ENCODE assay signal across 8 cellular contexts in the genomic region with DNA sequence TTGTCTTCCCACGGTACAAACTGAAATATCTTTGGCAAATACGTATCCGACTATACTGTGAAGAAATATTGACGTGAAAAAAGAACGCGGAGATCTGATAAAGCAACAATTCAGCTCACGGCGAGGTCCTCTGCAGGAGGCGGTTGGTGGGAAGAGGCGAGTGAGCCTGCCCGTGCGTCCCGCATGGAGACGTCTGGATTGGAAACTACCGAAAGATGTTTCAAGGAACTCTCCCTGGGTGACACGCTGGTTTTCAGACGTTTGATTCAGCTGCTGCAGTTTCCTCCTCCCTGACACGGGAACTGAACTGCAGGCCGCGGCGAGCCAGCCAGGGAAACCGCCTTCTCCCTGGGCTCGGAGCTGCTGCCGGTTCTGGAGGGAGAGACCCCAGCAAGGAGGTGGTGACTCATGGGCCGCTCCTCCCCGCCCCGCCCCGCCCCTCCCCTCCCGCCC. TPM values are rescaled to one million over a fixed set of nuclear protein-coding genes. Genes with fewer than 3 reads are reported as not detected.
DNase-seq lines count a peak whose midpoint lies in the region; ATAC-seq, FAIRE-seq and TF ChIP-seq lines count a peak whose summit lies in the region.

No MANE protein-coding gene starts in this region.

- peak overlapping the region; percentile 83 for H2AFZ ChIP-seq in HepG2 (ENCODE audit: low read length)

- no peaks in the 10 kb centered on the region for H3K79me2 ChIP-seq in HepG2 (ENCODE audit: insufficient read depth, low read length)

- no TSS peak for BruUV-seq in HepG2 (replicated peaks; lab: Mats Ljungman, UMichigan)

- FAIRE-seq in HepG2 (lab: Jason Lieb, UNC) = no peak

- 7% methylated on average over 23 of the region's 29 CpGs for WGBS in HepG2 (ENCODE audit: low lambda C conversion rate)

- peak overlapping the region in 2 of 3 experiments; percentile 3 to 61; a peak in 2 of 6 replicates for H3K4me3 ChIP-seq in HepG2 (replicated peaks in 1 of 3; ENCODE audit: insufficient read depth in 1 of 3, low read depth in 2 of 3, low read length in 3 of 3)

- TF ChIP-seq POLR2A in HepG2 (IDR thresholded peaks at IDR 0.05; ENCODE audit: insufficient read depth in 1 of 2, low read depth in 2 of 2, low read length in 2 of 2) = no peak

- no peaks in the 10 kb centered on the region for H3K36me3 Mint-ChIP-seq in activated CD4-positive, alpha-beta T cell treated with anti-CD3 and anti-CD28 coated beads, Interleukin-2, amount 10 ng/mL, durations not matched to agents 24 days and 14 days (ENCODE audit: low read depth)

- peaks cover 6% of the 10 kb centered on the region for H3K4me1 Mint-ChIP-seq in activated CD4-positive, alpha-beta T cell treated with anti-CD3 and anti-CD28 coated beads, Interleukin-2, amount 10 ng/mL, durations not matched to agents 24 days and 14 days

- TF ChIP-seq CTCF in HepG2 (CRISPR knock-in tag; IDR thresholded peaks at IDR 0.05) = no peak

- H3K9me3 ChIP-seq in HepG2 (ENCODE audit: low read length) = no peaks in the 10 kb centered on the region

- intact Hi-C loops in activated CD4-positive, alpha-beta T cell treated with anti-CD3 and anti-CD28 coated beads, Interleukin-2, amount 10 ng/mL, durations not matched to agents 24 days and 14 days (cut with micrococcal nuclease) = loop anchor here (5.0 kb wide), 1 partner anchor 116 kb away; the partner anchor contains the start of gene COL6A2
- intact Hi-C loops in HepG2 (cut with micrococcal nuclease; ENCODE audit: unreplicated experiment) = no loop called here

- CTCF ChIA-PET in HepG2 (lab: Yijun Ruan, JAX; ENCODE audit: low intra/inter-chr PET ratio, low total read pairs) = no interaction called here

- peaks cover 17% of the 10 kb centered on the region for H3K4me1 ChIP-seq in HepG2 (ENCODE audit: insufficient read depth, low read length)

- H3K36me3 ChIP-seq in HepG2 (replicated peaks in 1 of 2; ENCODE audit: control insufficient read depth in 1 of 2, insufficient read depth in 2 of 2, low read length in 2 of 2) = no peaks in the 10 kb centered on the region

- POLR2A ChIA-PET in HepG2 (lab: Yijun Ruan, JAX) = no interaction called here

- no peak overlapping the region for H3K4me3 Mint-ChIP-seq in activated CD4-positive, alpha-beta T cell treated with anti-CD3 and anti-CD28 coated beads, Interleukin-2, amount 10 ng/mL, durations not matched to agents 24 days and 14 days

- DNase-seq in NCI-H146 (lab: John Stamatoyannopoulos, UW) (peak; percentile 18), NCI-H146 treated with DMSO at 0.1 percent for 48 hours (lab: John Stamatoyannopoulos, UW; ENCODE audit: unreplicated experiment) (no peak), NCI-H226 (peak; percentile 74), HepG2 (ENCODE audit: low spot score) (peak; percentile 47)
- peak; percentile 85 for DNase-seq in activated CD4-positive, alpha-beta T cell treated with anti-CD3 and anti-CD28 coated beads, Interleukin-2, amount 10 ng/mL, durations not matched to agents 24 days and 14 days
- peak; percentile 38 for DNase-seq in effector CD4-positive, alpha-beta T cell
- DNase-seq in stimulated activated CD4-positive, alpha-beta T cell treated with anti-CD3 and anti-CD28 coated beads, Interleukin-1b, Interleukin-23, amount 100 ng/mL, for 48 hours = peak; percentile 46

- ATAC-seq in HepG2 (peak; percentile 50), GM19035 (IDR thresholded peaks at IDR 0.05; ENCODE audit: unreplicated experiment) (no peak)

- H3K27ac ChIP-seq in HepG2 (ENCODE audit: extremely low read length, insufficient read depth, low read length) = no peak overlapping the region

- no peak overlapping the region for H3K27ac Mint-ChIP-seq in activated CD4-positive, alpha-beta T cell treated with anti-CD3 and anti-CD28 coated beads, Interleukin-2, amount 10 ng/mL, durations not matched to agents 24 days and 14 days

- H3K4me2 ChIP-seq in HepG2 (ENCODE audit: low read depth, low read length) = peak overlapping the region; percentile 88

- peaks cover 3 to 36% of the 10 kb centered on the region in 2 experiments; a peak in 4 of 5 replicates for H3K27me3 ChIP-seq in HepG2 (ENCODE audit: control insufficient read depth in 1 of 2, insufficient read depth in 2 of 2, low read length in 2 of 2)

- in situ Hi-C loops in HepG2 (cut with HindIII; ENCODE audit: extremely low pct_ligation_motif_present, low pct_unique_long_range_greater_than_20kb) = no loop called here

- no peak overlapping the region for H3K9ac ChIP-seq in HepG2 (ENCODE audit: insufficient read depth, low read depth, low read length)

- H3K9me3 Mint-ChIP-seq in activated CD4-positive, alpha-beta T cell treated with anti-CD3 and anti-CD28 coated beads, Interleukin-2, amount 10 ng/mL, durations not matched to agents 24 days and 14 days = no peaks in the 10 kb centered on the region

- H3K27me3 Mint-ChIP-seq in activated CD4-positive, alpha-beta T cell treated with anti-CD3 and anti-CD28 coated beads, Interleukin-2, amount 10 ng/mL, durations not matched to agents 24 days and 14 days = peaks cover 22% of the 10 kb centered on the region

- TF ChIP-seq RAD21 in HepG2 (CRISPR knock-in tag; IDR thresholded peaks at IDR 0.05) = no peak

- TF ChIP-seq EP300 in HepG2 (IDR thresholded peaks at IDR 0.05; ENCODE audit: low read depth in 2 of 2, low read length in 2 of 2) (no peak), HepG2 (CRISPR knock-in tag; IDR thresholded peaks at IDR 0.05; ENCODE audit: borderline replicate concordance) (no peak)

- H4K20me1 ChIP-seq in HepG2 (ENCODE audit: insufficient read depth, low read length) = no peaks in the 10 kb centered on the region

TF ChIP-seq in HepG2, 621 proteins besides CTCF, POLR2A, EP300 and RAD21 (continues in another document):
- no peak for TF ChIP-seq MED8 (CRISPR knock-in tag; IDR thresholded peaks at IDR 0.05; ENCODE audit: insufficient replicate concordance)
- TF ChIP-seq FOSL2 (CRISPR knock-in tag; IDR thresholded peaks at IDR 0.05) = peak; percentile 73
- peak; percentile 65; the same call in 1 of the 2 replicates for TF ChIP-seq PCBP1 (IDR thresholded peaks at IDR 0.05; ENCODE audit: borderline replicate concordance, low read depth, low read length)
- no peak for TF ChIP-seq RXRB (CRISPR knock-in tag; IDR thresholded peaks at IDR 0.05; ENCODE audit: borderline replicate concordance)
- peak; percentile 2; the same call in 1 of the 2 replicates for TF ChIP-seq SALL1 (CRISPR knock-in tag; IDR thresholded peaks at IDR 0.05)
- no peak for TF ChIP-seq ZNF629 (CRISPR knock-in tag; conservative IDR thresholded peaks at IDR 0.05)
- TF ChIP-seq GLI4 (CRISPR knock-in tag; IDR thresholded peaks at IDR 0.05; ENCODE audit: borderline replicate concordance) = no peak
- TF ChIP-seq HNRNPK (IDR thresholded peaks at IDR 0.05; ENCODE audit: low read depth, low read length, poor library complexity, severe bottlenecking) = peak; percentile 55
- peak; percentile 90 for TF ChIP-seq ZSCAN25 (CRISPR knock-in tag; IDR thresholded peaks at IDR 0.05)
- TF ChIP-seq MEIS1 (CRISPR knock-in tag; IDR thresholded peaks at IDR 0.05; ENCODE audit: borderline replicate concordance) = 0 out of 2 replicates have a peak, but pooled peaks have one; percentile 41
- TF ChIP-seq, protein P1, sequence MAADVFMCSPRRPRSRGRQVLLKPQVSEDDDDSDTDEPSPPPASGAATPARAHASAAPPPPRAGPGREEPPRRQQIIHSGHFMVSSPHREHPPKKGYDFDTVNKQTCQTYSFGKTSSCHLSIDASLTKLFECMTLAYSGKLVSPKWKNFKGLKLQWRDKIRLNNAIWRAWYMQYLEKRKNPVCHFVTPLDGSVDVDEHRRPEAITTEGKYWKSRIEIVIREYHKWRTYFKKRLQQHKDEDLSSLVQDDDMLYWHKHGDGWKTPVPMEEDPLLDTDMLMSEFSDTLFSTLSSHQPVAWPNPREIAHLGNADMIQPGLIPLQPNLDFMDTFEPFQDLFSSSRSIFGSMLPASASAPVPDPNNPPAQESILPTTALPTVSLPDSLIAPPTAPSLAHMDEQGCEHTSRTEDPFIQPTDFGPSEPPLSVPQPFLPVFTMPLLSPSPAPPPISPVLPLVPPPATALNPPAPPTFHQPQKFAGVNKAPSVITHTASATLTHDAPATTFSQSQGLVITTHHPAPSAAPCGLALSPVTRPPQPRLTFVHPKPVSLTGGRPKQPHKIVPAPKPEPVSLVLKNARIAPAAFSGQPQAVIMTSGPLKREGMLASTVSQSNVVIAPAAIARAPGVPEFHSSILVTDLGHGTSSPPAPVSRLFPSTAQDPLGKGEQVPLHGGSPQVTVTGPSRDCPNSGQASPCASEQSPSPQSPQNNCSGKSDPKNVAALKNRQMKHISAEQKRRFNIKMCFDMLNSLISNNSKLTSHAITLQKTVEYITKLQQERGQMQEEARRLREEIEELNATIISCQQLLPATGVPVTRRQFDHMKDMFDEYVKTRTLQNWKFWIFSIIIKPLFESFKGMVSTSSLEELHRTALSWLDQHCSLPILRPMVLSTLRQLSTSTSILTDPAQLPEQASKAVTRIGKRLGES (CRISPR knock-in tag; IDR thresholded peaks at IDR 0.05; ENCODE audit: borderline replicate concordance) = no peak

RNA-seq across cellular contexts. Expression of gene COL6A1, which starts 0.4 kb away (rescaled TPM):
- total RNA-seq in activated CD4-positive, alpha-beta T cell treated with anti-CD3 and anti-CD28 coated beads, Interleukin-2, amount 10 ng/mL, durations not matched to agents 24 days and 14 days = 0.40 and 0.47 TPM in 2 replicates
- total RNA-seq in HepG2 (2016; rRNA removed; fragmentation: Illumina TruSeq; extraction: Trizol) = 0.46 and 3.1 TPM in 2 replicates
- total RNA-seq in HepG2 (2016; cell fraction: cytosol; rRNA removed; fragmentation: Illumina TruSeq; extraction: Trizol; ENCODE audit: low read depth) = 0.09 and 0.40 TPM in 2 replicates
- 0.55 and 4.3 TPM in 2 replicates for total RNA-seq in HepG2 (2016; cell fraction: insoluble cytoplasmic fraction; rRNA removed; fragmentation: Illumina TruSeq; extraction: Trizol)
- total RNA-seq in HepG2 (2016; cell fraction: membrane; rRNA removed; fragmentation: Illumina TruSeq; extraction: Trizol) = 0.28 and 0.41 TPM in 2 replicates
- total RNA-seq in HepG2 (2016; cell fraction: nucleus; rRNA removed; fragmentation: Illumina TruSeq; extraction: Trizol) = 4.1 and 6.4 TPM in 2 replicates
- polyA plus RNA-seq in HepG2 (2011; rRNA removed) = 4.8 and 9.8 TPM in 2 replicates
- polyA plus RNA-seq in HepG2 (2011; cell fraction: cytosol; rRNA removed) = 2.4 TPM in 2 replicates
- 190 and 201 TPM in 2 replicates for polyA plus RNA-seq in HepG2 (2011; cell fraction: nucleus; rRNA removed)
- polyA plus RNA-seq in HepG2 (2012) = 10.0 and 14.2 TPM in 2 replicates
- polyA plus RNA-seq in HepG2 (2016; cell fraction: cytosol; fragmentation: Illumina TruSeq; extraction: Trizol; ENCODE audit: low read depth) = 0.17 TPM in 2 replicates
- 0.58 and 1.7 TPM in 2 replicates for polyA plus RNA-seq in HepG2 (2016; cell fraction: insoluble cytoplasmic fraction; fragmentation: Illumina TruSeq; extraction: Trizol; ENCODE audit: low read depth)
- polyA plus RNA-seq in HepG2 (2016; cell fraction: membrane; fragmentation: Illumina TruSeq; extraction: Trizol; ENCODE audit: low read depth) = 0.13 and 0.28 TPM in 2 replicates
- polyA plus RNA-seq in HepG2 (2016; cell fraction: nucleus; fragmentation: Illumina TruSeq; extraction: Trizol; ENCODE audit: insufficient read depth, low read depth) = 20.5 and 25.0 TPM in 2 replicates
- 0.07 and 11.2 TPM in 2 replicates for polyA minus RNA-seq in HepG2 (2011; rRNA and poly(A)+ RNA removed; ENCODE audit: low replicate concordance)
- 1.1 and 1.8 TPM in 2 replicates for polyA minus RNA-seq in HepG2 (2011; cell fraction: cytosol; rRNA and poly(A)+ RNA removed)
- 3.9 and 6.7 TPM in 2 replicates for polyA minus RNA-seq in HepG2 (2011; cell fraction: nucleus; rRNA and poly(A)+ RNA removed)
